Comparison of ENCODE assay signal across 8 cellular contexts in the genomic region with DNA sequence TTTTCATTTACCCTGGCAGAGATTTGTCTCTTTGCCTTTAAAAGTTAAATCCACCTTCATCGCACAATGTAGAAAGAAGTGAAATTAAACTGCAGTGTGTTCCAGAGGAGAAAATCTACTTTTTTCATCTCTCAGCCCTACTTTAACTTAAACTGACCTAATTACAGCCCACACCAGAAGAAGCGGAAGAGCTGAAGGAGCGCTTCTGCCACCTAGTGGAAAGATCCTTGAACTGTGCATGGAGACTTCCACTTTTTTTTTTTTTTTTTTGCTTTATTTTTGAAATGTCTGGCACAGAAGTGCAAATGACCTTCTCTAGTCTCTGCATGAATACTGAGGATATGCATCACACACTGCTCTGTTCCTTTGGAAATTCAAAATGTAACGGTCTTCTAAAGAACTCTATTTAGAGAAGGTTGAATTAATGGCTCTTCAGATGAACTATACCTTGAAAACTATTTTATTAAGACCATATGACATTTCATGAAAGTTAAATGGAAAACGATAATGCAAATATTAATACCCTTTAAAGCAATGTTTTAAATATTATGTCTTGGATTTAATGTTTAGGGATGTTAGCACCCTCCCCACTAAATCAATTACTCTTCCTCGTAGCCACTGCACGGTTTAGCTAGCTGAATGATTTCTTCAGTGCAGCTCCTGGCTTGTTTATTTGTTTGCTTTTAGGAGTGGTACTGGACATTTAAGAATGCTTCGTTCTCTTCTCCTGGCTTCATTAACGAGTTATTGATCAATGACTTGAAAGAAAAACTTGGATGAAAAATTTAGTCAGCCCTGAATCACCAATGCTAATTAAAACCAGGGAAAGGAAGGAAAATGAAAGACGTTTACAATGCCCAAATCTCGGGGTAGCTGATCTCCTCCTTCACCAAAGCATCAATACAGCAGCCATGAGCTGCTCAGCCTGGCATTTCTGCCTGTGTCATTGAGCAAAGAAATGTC.
DNase-seq lines count a peak whose midpoint lies in the region; ATAC-seq, FAIRE-seq and TF ChIP-seq lines count a peak whose summit lies in the region.

No MANE protein-coding gene starts in this region.

- H3K36me3 ChIP-seq in Karpas-422 (ENCODE audit: insufficient read depth, low read length) (no peaks in the 10 kb centered on the region), gastroesophageal sphincter (no peaks in the 10 kb centered on the region), pancreas (no peaks in the 10 kb centered on the region)

- peak overlapping the region; percentile 70; the same call in 1 of the 2 replicates for H2AFZ ChIP-seq in Karpas-422 (ENCODE audit: low read length)

- POLR2A ChIA-PET in RWPE1 (lab: Yijun Ruan, JAX; ENCODE audit: low non-redundant PET), result no interaction called here

- peak; percentile 82 for ATAC-seq in gastroesophageal sphincter
- peak; percentile 75 to 99 (median 96) for ATAC-seq in pancreas

- H3K9ac ChIP-seq in Karpas-422 (ENCODE audit: low read length), result peak overlapping the region; percentile 18

- H3K79me2 ChIP-seq in Karpas-422 (ENCODE audit: low read length), result no peaks in the 10 kb centered on the region

- no peaks in the 10 kb centered on the region for H3K9me2 ChIP-seq in Karpas-422 (replicated peaks; ENCODE audit: insufficient read depth, low read length)

- H3K4me1 ChIP-seq in Karpas-422 (ENCODE audit: low read length), result peaks cover 12% of the 10 kb centered on the region
- H3K4me1 ChIP-seq in gastroesophageal sphincter, result peaks cover 0 to 18% (median 0%) of the 10 kb centered on the region in 3 donors
- H3K4me1 ChIP-seq in pancreas, result peaks cover 0 to 2% (median 0%) of the 10 kb centered on the region in 3 donors

- TF ChIP-seq POLR2A in H54 (IDR thresholded peaks at IDR 0.05; ENCODE audit: low read depth, low read length), result no peak
- TF ChIP-seq POLR2A in gastroesophageal sphincter (IDR thresholded peaks at IDR 0.05), result no peak

- FAIRE-seq in G401.6 (lab: Jason Lieb, UNC), result peak; percentile 99
- FAIRE-seq in H54 (lab: Jason Lieb, UNC), result peak; percentile 93
- FAIRE-seq in pancreas (lab: Jason Lieb, UNC), result peak; percentile 81

- intact Hi-C loops in pancreas (cut with DNase I), result no loop called here

- TF ChIP-seq CTCF in RWPE1 (conservative IDR thresholded peaks at IDR 0.05; ENCODE audit: low read depth) (peak; percentile 94), gastroesophageal sphincter (IDR thresholded peaks at IDR 0.05) (peak; percentile 79 to 94 (median 88)), pancreas (IDR thresholded peaks at IDR 0.05) (peak; percentile 49 to 81 (median 77))

- peak; percentile 2 for DNase-seq in H54 (ENCODE audit: insufficient read length, low spot score)
- peak; percentile 89 for DNase-seq in Karpas-422
- peak; percentile 36 for DNase-seq in RWPE1 (ENCODE audit: low spot score)
- peak; percentile 28 for DNase-seq in activated T-helper 9 cell treated with anti-CD3 and anti-CD28 coated beads, Interleukin-2, amount 50 U/mL, for 16 hours (ENCODE audit: low read depth)
- peak in 4 of 6 donors; percentile 24 to 53 (median 30) for DNase-seq in pancreas
- DNase-seq in ureter (ENCODE audit: low spot score), result peak; percentile 64

- no peaks in the 10 kb centered on the region for H3K27me3 ChIP-seq in Karpas-422 (ENCODE audit: low read length)
- no peaks in the 10 kb centered on the region for H3K27me3 ChIP-seq in gastroesophageal sphincter
- H3K27me3 ChIP-seq in pancreas, result no peaks in the 10 kb centered on the region

- H3K27ac ChIP-seq in Karpas-422 (ENCODE audit: low read length) (no peak overlapping the region), RWPE1 (no peak overlapping the region), gastroesophageal sphincter (peak overlapping the region in 3 of 4 donors; percentile 48 to 65 (median 54)), pancreas (peak overlapping the region in 1 of 4 donors; percentile 14)

- H3K4me3 ChIP-seq in Karpas-422 (ENCODE audit: low read length) (peak overlapping the region; percentile 20; the same call in 1 of the 2 replicates), gastroesophageal sphincter (peak overlapping the region in 1 of 2 donors; percentile 31), pancreas (peak overlapping the region in 2 of 4 donors; percentile 4 to 30)

- 36% methylated on average over 10 to 11 of the region's 11 CpGs for WGBS in gastroesophageal sphincter (ENCODE audit: low coverage in 1 of 2), 2 donors
- WGBS in pancreas, 2 donors, result 8 to 11% methylated on average over 11 of the region's 11 CpGs

- CTCF ChIA-PET in RWPE1 (lab: Yijun Ruan, JAX), result interaction anchor here (0.5 to 1.6 kb wide), 7 partner anchors 10 to 1354 kb away, joined by 3 to 7 read pairs (median 5); no protein-coding TSS in a partner anchor

- TF ChIP-seq EP300 in gastroesophageal sphincter (IDR thresholded peaks at IDR 0.05), result no peak

- peak overlapping the region; percentile 41 for H3K4me2 ChIP-seq in Karpas-422 (ENCODE audit: low read depth, low read length, poor library complexity, severe bottlenecking)

- no peaks in the 10 kb centered on the region for H3K9me3 ChIP-seq in Karpas-422 (ENCODE audit: low read length)
- no peaks in the 10 kb centered on the region for H3K9me3 ChIP-seq in gastroesophageal sphincter
- no peaks in the 10 kb centered on the region for H3K9me3 ChIP-seq in pancreas

- H4K20me1 ChIP-seq in Karpas-422 (ENCODE audit: insufficient read depth, low read depth, low read length), result no peaks in the 10 kb centered on the region

Comparison
In these comparisons a context has a peak if more than half of its experiments do, and no peak if none do; other contexts are left out.
1. DNase-seq: peak in every context shown above with its lines; median percentile 89 in Karpas-422; 64 in ureter; 36 in RWPE1; 30 in pancreas; 28 in activated T-helper 9 cell treated with anti-CD3 and anti-CD28 coated beads, Interleukin-2, amount 50 U/mL, for 16 hours; 2 in H54.
2. H3K27ac ChIP-seq: peak in gastroesophageal sphincter (3 of 4); none in Karpas-422 (single experiment) and RWPE1 (single experiment).
3. Peak in every context shown above with its lines, with median percentiles within 50 percentile points of each other: CTCF ChIP-seq.